In the genomic region with DNA sequence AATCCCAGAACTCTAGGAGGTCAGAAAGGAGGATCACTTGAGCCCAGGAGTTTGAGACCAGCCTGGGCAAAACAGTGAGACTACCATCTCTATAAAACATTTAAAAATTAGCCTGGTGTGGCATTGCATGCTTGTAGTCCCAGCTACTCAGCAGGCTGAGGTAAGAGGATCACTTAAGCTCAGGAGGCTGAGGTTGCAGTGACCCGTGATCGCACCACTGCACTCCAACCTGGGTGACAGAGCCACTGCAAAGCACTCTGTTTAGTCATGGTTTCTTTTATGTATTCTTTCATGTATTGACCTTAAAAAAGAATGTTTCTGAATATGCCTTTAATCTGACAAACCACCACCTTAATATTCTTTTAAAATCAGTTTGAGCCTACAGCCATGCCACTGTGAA, we compare ENCODE assay signal across 17 cellular contexts. TPM values are rescaled to one million over a fixed set of nuclear protein-coding genes. Genes with fewer than 3 reads are reported as not detected.
DNase-seq lines count a peak whose midpoint lies in the region; ATAC-seq, FAIRE-seq and TF ChIP-seq lines count a peak whose summit lies in the region.
"Had no signal": no experiment of that assay in that cellular context is flagged by ENCODE, and none has a peak within 500 bp of the region (broad histone marks: within the 10 kb centered on the region; RNA-seq: fewer than 3 reads in every experiment).

No MANE protein-coding gene starts in this region.

- intact Hi-C loops in A673 (cut with micrococcal nuclease; ENCODE audit: unreplicated experiment) = no loop called here
- intact Hi-C loops in naive thymus-derived CD4-positive, alpha-beta T cell (cut with micrococcal nuclease) = loop anchor here in 1 of 2 donors (1.0 to 2.0 kb wide), 2 partner anchors 8 to 16 kb away; no protein-coding TSS in a partner anchor

- H3K27ac ChIP-seq in A673 (ENCODE audit: low read depth, low read length, poor library complexity, severe bottlenecking) = peak overlapping the region; percentile 14
- H3K27ac ChIP-seq in naive thymus-derived CD4-positive, alpha-beta T cell (ENCODE audit: low read depth, low read length) = no peak overlapping the region
- H3K27ac ChIP-seq: C4-2B, GM23248 had no signal

- peak overlapping the region in 5 of 9 donors; percentile 8 to 81 (median 18) for H3K27ac Mint-ChIP-seq in naive thymus-derived CD4-positive, alpha-beta T cell

- H3K9me3 Mint-ChIP-seq in naive thymus-derived CD4-positive, alpha-beta T cell = peaks cover 0 to 3% (median 0%) of the 10 kb centered on the region in 11 donors

- DNase-seq in A673 (ENCODE audit: low spot score) (no peak), Caki2 (ENCODE audit: low read depth) (peak; percentile 15), RCC 7860 (ENCODE audit: low spot score) (peak; percentile 14), superior temporal gyrus (ENCODE audit: extremely low spot score) (no peak), occipital lobe (lab: John Stamatoyannopoulos, UW) (no peak), NCI-H1092 treated with DMSO at 0.1 percent for 48 hours (lab: John Stamatoyannopoulos, UW) (no peak)
- DNase-seq in naive thymus-derived CD4-positive, alpha-beta T cell = no peak
- DNase-seq: AML-193; DND-41; GM23248; NCI-H1105; NCI-H1694; NCI-H2081 treated with DMSO at 0.1 percent for 48 hours; NK-92 treated with Interleukin-12 subunit alpha and Interleukin-12 subunit beta, amount 100 ng/mL, for 24 hours; Right ventricle myocardium superior had no signal

- in situ Hi-C loops in Caki2 (cut with HindIII; ENCODE audit: low pct_unique_long_range_greater_than_20kb, low sequenced_read_pairs) = no loop called here

- BruUV-seq in A673 (replicated peaks; lab: Mats Ljungman, UMichigan) = no TSS peak

- H3K4me3 Mint-ChIP-seq in naive thymus-derived CD4-positive, alpha-beta T cell = no peak overlapping the region

- no peaks in the 10 kb centered on the region for H3K9me3 ChIP-seq in A673 (ENCODE audit: low read depth, low read length, poor library complexity, severe bottlenecking)
- no peaks in the 10 kb centered on the region for H3K9me3 ChIP-seq in naive thymus-derived CD4-positive, alpha-beta T cell (ENCODE audit: control insufficient read depth in 2 of 3, low read length in 3 of 3)
- H3K9me3 ChIP-seq: HAP-1 had no signal

- H3K4me3 ChIP-seq in A673 (ENCODE audit: low read depth, low read length, poor library complexity, severe bottlenecking) = no peak overlapping the region
- H3K4me3 ChIP-seq in naive thymus-derived CD4-positive, alpha-beta T cell (ENCODE audit: low read length) = no peak overlapping the region
- H3K4me3 ChIP-seq: GM23248, HAP-1 had no signal

- no peaks in the 10 kb centered on the region for H3K27me3 Mint-ChIP-seq in naive thymus-derived CD4-positive, alpha-beta T cell

- H3K4me1 Mint-ChIP-seq in naive thymus-derived CD4-positive, alpha-beta T cell = peaks cover 29 to 76% (median 58%) of the 10 kb centered on the region in 7 donors

- no peak for ATAC-seq in naive thymus-derived CD4-positive, alpha-beta T cell

- CTCF ChIA-PET in A673 (lab: Charles Lee) = no interaction called here
- CTCF ChIA-PET in naive thymus-derived CD4-positive, alpha-beta T cell (lab: Charles Lee) = interaction anchor here (1.0 to 3.2 kb wide), 2 partner anchors 9 to 214 kb away, joined by 3 to 17 read pairs; no protein-coding TSS in a partner anchor

- no peaks in the 10 kb centered on the region for H3K27me3 ChIP-seq in A673 (replicated peaks; ENCODE audit: insufficient read depth, low read depth, low read length, poor library complexity)
- H3K27me3 ChIP-seq in naive thymus-derived CD4-positive, alpha-beta T cell (ENCODE audit: control insufficient read depth in 2 of 2, insufficient read depth in 2 of 2, low read length in 2 of 2) = no peaks in the 10 kb centered on the region

- no peak for FAIRE-seq in RCC 7860 (lab: Jason Lieb, UNC)

- no peak for TF ChIP-seq CTCF in A673 (conservative IDR thresholded peaks at IDR 0.05; ENCODE audit: low read depth, low read length)

- peaks cover 60% of the 10 kb centered on the region for H3K36me3 ChIP-seq in A673 (ENCODE audit: insufficient read depth, low read length, poor library complexity, severe bottlenecking)
- H3K36me3 ChIP-seq in naive thymus-derived CD4-positive, alpha-beta T cell (ENCODE audit: control insufficient read depth in 2 of 3, insufficient read depth in 3 of 3, low read length in 3 of 3) = peaks cover 8 to 50% (median 17%) of the 10 kb centered on the region in 3 experiments

- H3K36me3 Mint-ChIP-seq in naive thymus-derived CD4-positive, alpha-beta T cell = peaks cover 12 to 50% (median 37%) of the 10 kb centered on the region in 5 donors

- no peaks in the 10 kb centered on the region for H3K4me1 ChIP-seq in A673 (ENCODE audit: insufficient read depth, low read length, poor library complexity, severe bottlenecking)
- peaks cover 0 to 39% of the 10 kb centered on the region in 2 donors for H3K4me1 ChIP-seq in naive thymus-derived CD4-positive, alpha-beta T cell (ENCODE audit: control insufficient read depth in 2 of 2, insufficient read depth in 2 of 2, low read length in 2 of 2)

- POLR2A ChIA-PET in A673 (lab: Charles Lee; ENCODE audit: low non-redundant PET) = no interaction called here
- POLR2A ChIA-PET in naive thymus-derived CD4-positive, alpha-beta T cell (lab: Charles Lee) = interaction anchor here (0.6 to 3.7 kb wide), 10 partner anchors 8 to 83 kb away, joined by 3 to 16 read pairs (median 3); no protein-coding TSS in a partner anchor

RNA-seq across cellular contexts. Expression of a gene that starts 52.2 kb away (rescaled TPM):
- total RNA-seq in A673 (2021) = 32.0 and 36.3 TPM in 2 replicates
- total RNA-seq in Caki2 (2014; rRNA removed; shearing (Covaris generic); ENCODE audit: low replicate concordance) = 37.2 and 46.7 TPM in 2 replicates
- total RNA-seq in naive thymus-derived CD4-positive, alpha-beta T cell = 100 to 1,000 TPM in 1 of 5 experiments, 10 to 100 TPM in 4; 37.5 to 103 (median 72.0) TPM
- 10 to 100 TPM; 35.2 to 42.8 TPM for polyA plus RNA-seq in naive thymus-derived CD4-positive, alpha-beta T cell
- total RNA-seq in occipital lobe = 160 TPM

RNA-seq across cellular contexts. Expression of a gene that starts 53.4 kb away (rescaled TPM):
- total RNA-seq in A673 (2021) (210 and 214 TPM in 2 replicates), occipital lobe (101 TPM)
- 69.3 and 89.7 TPM in 2 replicates for total RNA-seq in Caki2 (2014; rRNA removed; shearing (Covaris generic); ENCODE audit: low replicate concordance)
- 100 to 1,000 TPM; 270 to 495 (median 437) TPM for total RNA-seq in naive thymus-derived CD4-positive, alpha-beta T cell
- 100 to 1,000 TPM; 811 to 922 TPM for polyA plus RNA-seq in naive thymus-derived CD4-positive, alpha-beta T cell

Comparison
In these comparisons a context has a peak if more than half of its experiments do, and no peak if none do; other contexts are left out.
1. DNase-seq: peak in Caki2 (single experiment) and RCC 7860 (single experiment); none in A673 (single experiment), naive thymus-derived CD4-positive, alpha-beta T cell (0 of 9), superior temporal gyrus (single experiment), occipital lobe (single experiment) and NCI-H1092 treated with DMSO at 0.1 percent for 48 hours (single experiment).